21 cellular contexts compared by ENCODE assay signal in genomic region chr3:130263708-130264107, GRCh38.
"Had no signal": no experiment of that assay in that cellular context is flagged by ENCODE, and none has a peak within 500 bp of the region (broad histone marks: within the 10 kb centered on the region; RNA-seq: fewer than 3 reads in every experiment).

No MANE protein-coding gene starts in this region.

- H3K4me1 ChIP-seq: SJSA1 had no signal

- H3K9me3 ChIP-seq: MG63, SJSA1 had no signal

- H3K36me3 ChIP-seq: MG63, SJSA1 had no signal

- DNase-seq: Karpas-422, KG1, MG63, NCI-H1092 treated with DMSO at 0.1 percent for 48 hours, NCI-H1436, NCI-H187, NCI-H2029, NCI-H2081 treated with DMSO at 0.1 percent for 48 hours, NCI-H2171, NCI-H226, NCI-H446, NCI-H510A, NCI-H524 treated with DMSO at 0.1 percent for 48 hours, NCI-H69, NCI-H774, RPMI8226, SHP77 treated with DMSO at 0.1 percent for 48 hours, SW 1271 had no signal

- FAIRE-seq: RCC 7860 had no signal

- H3K27me3 ChIP-seq: SJSA1 had no signal

- H3K4me3 ChIP-seq: MG63, SJSA1, SK-N-MC had no signal

- H3K27ac ChIP-seq: SJSA1, SK-N-MC had no signal
